Comparison of ENCODE assay signal across 1 cellular context in the genomic region with DNA sequence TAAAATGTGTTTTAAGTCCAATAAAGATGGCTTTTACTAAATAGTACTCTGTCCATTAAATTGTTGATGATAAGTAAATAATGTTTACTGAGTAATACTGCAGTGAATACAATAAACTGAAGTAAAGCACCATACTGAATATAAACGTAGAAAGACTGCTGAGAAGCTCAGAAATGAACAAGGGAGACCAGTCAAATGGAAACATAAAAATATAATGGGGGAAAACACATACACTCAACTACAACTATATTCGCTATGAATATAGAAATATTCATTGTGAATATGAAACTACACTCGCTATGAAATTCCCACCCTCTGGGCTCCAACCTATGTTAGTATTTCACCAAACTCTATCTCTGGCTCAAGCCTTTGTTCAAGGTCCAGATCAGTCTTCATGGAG.
TF ChIP-seq lines count a peak whose summit lies in the region.

No MANE protein-coding gene starts in this region.

TF ChIP-seq in GM12878, 131 proteins besides CTCF, POLR2A, EP300 and RAD21:
- TF ChIP-seq, protein P1, sequence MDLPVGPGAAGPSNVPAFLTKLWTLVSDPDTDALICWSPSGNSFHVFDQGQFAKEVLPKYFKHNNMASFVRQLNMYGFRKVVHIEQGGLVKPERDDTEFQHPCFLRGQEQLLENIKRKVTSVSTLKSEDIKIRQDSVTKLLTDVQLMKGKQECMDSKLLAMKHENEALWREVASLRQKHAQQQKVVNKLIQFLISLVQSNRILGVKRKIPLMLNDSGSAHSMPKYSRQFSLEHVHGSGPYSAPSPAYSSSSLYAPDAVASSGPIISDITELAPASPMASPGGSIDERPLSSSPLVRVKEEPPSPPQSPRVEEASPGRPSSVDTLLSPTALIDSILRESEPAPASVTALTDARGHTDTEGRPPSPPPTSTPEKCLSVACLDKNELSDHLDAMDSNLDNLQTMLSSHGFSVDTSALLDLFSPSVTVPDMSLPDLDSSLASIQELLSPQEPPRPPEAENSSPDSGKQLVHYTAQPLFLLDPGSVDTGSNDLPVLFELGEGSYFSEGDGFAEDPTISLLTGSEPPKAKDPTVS (IDR thresholded peaks at IDR 0.05; ENCODE audit: low read depth, low read length), result no peak
- TF ChIP-seq CHD2 (IDR thresholded peaks at IDR 0.05; ENCODE audit: borderline replicate concordance, low read depth, low read length), result no peak
- TF ChIP-seq KAT2A (conservative IDR thresholded peaks at IDR 0.05; ENCODE audit: control insufficient read depth, low read depth, low read length), result no peak
- peak; percentile 46 for TF ChIP-seq NFIC (IDR thresholded peaks at IDR 0.05; ENCODE audit: low read depth, low read length)
- no peak for TF ChIP-seq HDAC6 (IDR thresholded peaks at IDR 0.05; ENCODE audit: unreplicated experiment)
- no peak for TF ChIP-seq CREB1 (IDR thresholded peaks at IDR 0.05; ENCODE audit: low read depth)
- TF ChIP-seq ZSCAN29 (IDR thresholded peaks at IDR 0.05), result no peak
- no peak for TF ChIP-seq IRF3 (IDR thresholded peaks at IDR 0.05)
- TF ChIP-seq, protein P2, sequence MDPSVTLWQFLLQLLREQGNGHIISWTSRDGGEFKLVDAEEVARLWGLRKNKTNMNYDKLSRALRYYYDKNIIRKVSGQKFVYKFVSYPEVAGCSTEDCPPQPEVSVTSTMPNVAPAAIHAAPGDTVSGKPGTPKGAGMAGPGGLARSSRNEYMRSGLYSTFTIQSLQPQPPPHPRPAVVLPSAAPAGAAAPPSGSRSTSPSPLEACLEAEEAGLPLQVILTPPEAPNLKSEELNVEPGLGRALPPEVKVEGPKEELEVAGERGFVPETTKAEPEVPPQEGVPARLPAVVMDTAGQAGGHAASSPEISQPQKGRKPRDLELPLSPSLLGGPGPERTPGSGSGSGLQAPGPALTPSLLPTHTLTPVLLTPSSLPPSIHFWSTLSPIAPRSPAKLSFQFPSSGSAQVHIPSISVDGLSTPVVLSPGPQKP (IDR thresholded peaks at IDR 0.05; ENCODE audit: low read depth, low read length), result no peak
- TF ChIP-seq, protein P3, sequence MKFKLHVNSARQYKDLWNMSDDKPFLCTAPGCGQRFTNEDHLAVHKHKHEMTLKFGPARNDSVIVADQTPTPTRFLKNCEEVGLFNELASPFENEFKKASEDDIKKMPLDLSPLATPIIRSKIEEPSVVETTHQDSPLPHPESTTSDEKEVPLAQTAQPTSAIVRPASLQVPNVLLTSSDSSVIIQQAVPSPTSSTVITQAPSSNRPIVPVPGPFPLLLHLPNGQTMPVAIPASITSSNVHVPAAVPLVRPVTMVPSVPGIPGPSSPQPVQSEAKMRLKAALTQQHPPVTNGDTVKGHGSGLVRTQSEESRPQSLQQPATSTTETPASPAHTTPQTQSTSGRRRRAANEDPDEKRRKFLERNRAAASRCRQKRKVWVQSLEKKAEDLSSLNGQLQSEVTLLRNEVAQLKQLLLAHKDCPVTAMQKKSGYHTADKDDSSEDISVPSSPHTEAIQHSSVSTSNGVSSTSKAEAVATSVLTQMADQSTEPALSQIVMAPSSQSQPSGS (IDR thresholded peaks at IDR 0.05; ENCODE audit: low read length), result 0 out of 2 replicates have a peak, but pooled peaks have one; percentile 23
- peak; percentile 72 for TF ChIP-seq JUNB (IDR thresholded peaks at IDR 0.05)
